ENCODE assay signal across 8 cellular contexts in genomic region chr6:28922841-28923317, GRCh38. TPM values are rescaled to one million over a fixed set of nuclear protein-coding genes. Genes with fewer than 3 reads are reported as not detected.
DNase-seq lines count a peak whose midpoint lies in the region; ATAC-seq, FAIRE-seq and TF ChIP-seq lines count a peak whose summit lies in the region.

No MANE protein-coding gene starts in this region.

- intact Hi-C loops in natural killer cell (cut with micrococcal nuclease), result loop anchor here (1.0 kb wide), 1 partner anchor 86 kb away; no protein-coding TSS in a partner anchor

- H3K9me3 ChIP-seq in A549, result no peaks in the 10 kb centered on the region

- TF ChIP-seq CTCF in A549 (IDR thresholded peaks at IDR 0.05) (no peak), fibroblast of mammary gland (conservative IDR thresholded peaks at IDR 0.05; ENCODE audit: control insufficient read depth, insufficient read depth, low read depth, low read length) (no peak), natural killer cell (IDR thresholded peaks at IDR 0.05) (no peak)

- POLR2A ChIA-PET in A549 (lab: Yijun Ruan, JAX), result interaction anchor here (0.9 to 2.2 kb wide), 11 partner anchors 13 to 85 kb away, joined by 3 to 10 read pairs (median 6); no protein-coding TSS in a partner anchor

- H3K4me3 ChIP-seq in A549, result peak overlapping the region; percentile 97
- peak overlapping the region; percentile 93 for H3K4me3 ChIP-seq in fibroblast of mammary gland (ENCODE audit: control insufficient read depth, low read depth, low read length)

- no peaks in the 10 kb centered on the region for H3K27me3 Mint-ChIP-seq in natural killer cell (ENCODE audit: low read depth in 2 of 2)

- FAIRE-seq in A549 (lab: Jason Lieb, UNC), result no peak
- no peak for FAIRE-seq in urothelium cell line (lab: Jason Lieb, UNC)

- no peak for TF ChIP-seq RAD21 in A549 (conservative IDR thresholded peaks at IDR 0.05 in 1 of 2, IDR thresholded peaks at IDR 0.05 in 1 of 2)

- CTCF ChIA-PET in A549 (lab: Yijun Ruan, JAX), result interaction anchor here (1.2 to 2.7 kb wide), 4 partner anchors 18 to 93 kb away, joined by 4 to 14 read pairs (median 5); no protein-coding TSS in a partner anchor

- peaks cover 36 to 37% of the 10 kb centered on the region in 2 donors for H3K4me1 Mint-ChIP-seq in natural killer cell

- H3K9me3 Mint-ChIP-seq in natural killer cell, result no peaks in the 10 kb centered on the region

- H3K4me2 ChIP-seq in A549, result peak overlapping the region; percentile 88

- TF ChIP-seq POLR2A in A549 (IDR thresholded peaks at IDR 0.05; ENCODE audit: low read length), result no peak
- peak; percentile 58 for TF ChIP-seq POLR2A in GM18505 (IDR thresholded peaks at IDR 0.05; ENCODE audit: borderline replicate concordance, extremely low read depth, insufficient read depth, insufficient read length)

- H3K27ac ChIP-seq in A549, result peak overlapping the region; percentile 96 to 99

- peak overlapping the region; percentile 86 to 92 for H3K27ac Mint-ChIP-seq in natural killer cell

- H3K4me3 Mint-ChIP-seq in natural killer cell, result peak overlapping the region; percentile 96

- no peak for TF ChIP-seq EP300 in A549 (IDR thresholded peaks at IDR 0.05)

- H3K36me3 Mint-ChIP-seq in natural killer cell, result peaks cover 6% of the 10 kb centered on the region

- DNase-seq in A549 (ENCODE audit: low read depth in 1 of 2, low spot score in 1 of 2), result peak in 1 of 2 experiments; percentile 22
- peak; percentile 22 to 30 for DNase-seq in NCI-H446 (lab: John Stamatoyannopoulos, UW)
- peak; percentile 12 for DNase-seq in activated T-cell treated with anti-CD3 and anti-CD28 coated beads for 4 hours
- DNase-seq in fibroblast of mammary gland (ENCODE audit: low read depth), result peak; percentile 35
- DNase-seq in natural killer cell, result peak; percentile 37
- peak; percentile 17 for DNase-seq in urothelium cell line (ENCODE audit: low spot score)

- ATAC-seq in A549 (peak; percentile 44 to 67), GM18505 (IDR thresholded peaks at IDR 0.05; ENCODE audit: unreplicated experiment) (peak; percentile 28), HG02870 (IDR thresholded peaks at IDR 0.05; ENCODE audit: unreplicated experiment) (peak; percentile 24), natural killer cell (peak; percentile 18 to 59 (median 24))

- H3K4me1 ChIP-seq in A549, result peaks cover 17% of the 10 kb centered on the region

- 2% methylated on average over 12 of the region's 33 CpGs for WGBS in A549 (ENCODE audit: missing lambda C conversion rate)

TF ChIP-seq in A549, 52 proteins besides CTCF, POLR2A, EP300 and RAD21:
- TF ChIP-seq FOSL2 (IDR thresholded peaks at IDR 0.05) (no peak), FOSL2 (CRISPR knock-in tag; IDR thresholded peaks at IDR 0.05) (no peak), TFCP2L1 (CRISPR knock-in tag; IDR thresholded peaks at IDR 0.05) (no peak), ZSCAN20 (CRISPR knock-in tag; IDR thresholded peaks at IDR 0.05) (no peak), EHF (CRISPR knock-in tag; IDR thresholded peaks at IDR 0.05) (no peak), RCOR1 (IDR thresholded peaks at IDR 0.05; ENCODE audit: low read depth, low read length) (no peak), BCL3 (IDR thresholded peaks at IDR 0.05) (no peak), RFX5 (IDR thresholded peaks at IDR 0.05) (no peak), HOXA7 (CRISPR knock-in tag; IDR thresholded peaks at IDR 0.05) (no peak), JUNB (IDR thresholded peaks at IDR 0.05) (no peak)
- TF ChIP-seq, protein P1, sequence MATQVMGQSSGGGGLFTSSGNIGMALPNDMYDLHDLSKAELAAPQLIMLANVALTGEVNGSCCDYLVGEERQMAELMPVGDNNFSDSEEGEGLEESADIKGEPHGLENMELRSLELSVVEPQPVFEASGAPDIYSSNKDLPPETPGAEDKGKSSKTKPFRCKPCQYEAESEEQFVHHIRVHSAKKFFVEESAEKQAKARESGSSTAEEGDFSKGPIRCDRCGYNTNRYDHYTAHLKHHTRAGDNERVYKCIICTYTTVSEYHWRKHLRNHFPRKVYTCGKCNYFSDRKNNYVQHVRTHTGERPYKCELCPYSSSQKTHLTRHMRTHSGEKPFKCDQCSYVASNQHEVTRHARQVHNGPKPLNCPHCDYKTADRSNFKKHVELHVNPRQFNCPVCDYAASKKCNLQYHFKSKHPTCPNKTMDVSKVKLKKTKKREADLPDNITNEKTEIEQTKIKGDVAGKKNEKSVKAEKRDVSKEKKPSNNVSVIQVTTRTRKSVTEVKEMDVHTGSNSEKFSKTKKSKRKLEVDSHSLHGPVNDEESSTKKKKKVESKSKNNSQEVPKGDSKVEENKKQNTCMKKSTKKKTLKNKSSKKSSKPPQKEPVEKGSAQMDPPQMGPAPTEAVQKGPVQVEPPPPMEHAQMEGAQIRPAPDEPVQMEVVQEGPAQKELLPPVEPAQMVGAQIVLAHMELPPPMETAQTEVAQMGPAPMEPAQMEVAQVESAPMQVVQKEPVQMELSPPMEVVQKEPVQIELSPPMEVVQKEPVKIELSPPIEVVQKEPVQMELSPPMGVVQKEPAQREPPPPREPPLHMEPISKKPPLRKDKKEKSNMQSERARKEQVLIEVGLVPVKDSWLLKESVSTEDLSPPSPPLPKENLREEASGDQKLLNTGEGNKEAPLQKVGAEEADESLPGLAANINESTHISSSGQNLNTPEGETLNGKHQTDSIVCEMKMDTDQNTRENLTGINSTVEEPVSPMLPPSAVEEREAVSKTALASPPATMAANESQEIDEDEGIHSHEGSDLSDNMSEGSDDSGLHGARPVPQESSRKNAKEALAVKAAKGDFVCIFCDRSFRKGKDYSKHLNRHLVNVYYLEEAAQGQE (IDR thresholded peaks at IDR 0.05), result no peak
- TF ChIP-seq, protein P2, sequence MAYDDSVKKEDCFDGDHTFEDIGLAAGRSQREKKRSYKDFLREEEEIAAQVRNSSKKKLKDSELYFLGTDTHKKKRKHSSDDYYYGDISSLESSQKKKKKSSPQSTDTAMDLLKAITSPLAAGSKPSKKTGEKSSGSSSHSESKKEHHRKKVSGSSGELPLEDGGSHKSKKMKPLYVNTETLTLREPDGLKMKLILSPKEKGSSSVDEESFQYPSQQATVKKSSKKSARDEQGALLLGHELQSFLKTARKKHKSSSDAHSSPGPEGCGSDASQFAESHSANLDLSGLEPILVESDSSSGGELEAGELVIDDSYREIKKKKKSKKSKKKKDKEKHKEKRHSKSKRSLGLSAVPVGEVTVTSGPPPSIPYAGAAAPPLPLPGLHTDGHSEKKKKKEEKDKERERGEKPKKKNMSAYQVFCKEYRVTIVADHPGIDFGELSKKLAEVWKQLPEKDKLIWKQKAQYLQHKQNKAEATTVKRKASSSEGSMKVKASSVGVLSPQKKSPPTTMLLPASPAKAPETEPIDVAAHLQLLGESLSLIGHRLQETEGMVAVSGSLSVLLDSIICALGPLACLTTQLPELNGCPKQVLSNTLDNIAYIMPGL (CRISPR knock-in tag; IDR thresholded peaks at IDR 0.05; ENCODE audit: borderline replicate concordance), result no peak

RNA-seq across cellular contexts. Expression of gene TRIM27, which starts 0.9 kb away (rescaled TPM):
- 50.1 and 51.4 TPM in 2 replicates for polyA plus RNA-seq in A549 (2011; rRNA removed)
- 19.2 and 26.4 TPM in 2 replicates for polyA plus RNA-seq in A549 (2012; cell fraction: cytosol; rRNA removed)
- 36.0 and 41.4 TPM in 2 replicates for polyA plus RNA-seq in A549 (2012; cell fraction: nucleus; rRNA removed)
- polyA plus RNA-seq in A549 (2017; fragmentation: RNase III; extraction: RNeasy Plus Mini Kit Qiagen cat#74134 plus additional on column Dnase treatment), result 26.3 to 28.5 TPM (median 27.8 TPM) in 3 replicates
- 52.0 and 69.6 TPM in 2 replicates for polyA minus RNA-seq in A549 (2011; rRNA and poly(A)+ RNA removed)
- 10 to 100 TPM; 19.3 to 33.6 (median 25.1) TPM for total RNA-seq in natural killer cell
